10 cellular contexts compared by ENCODE assay signal in the genomic region with DNA sequence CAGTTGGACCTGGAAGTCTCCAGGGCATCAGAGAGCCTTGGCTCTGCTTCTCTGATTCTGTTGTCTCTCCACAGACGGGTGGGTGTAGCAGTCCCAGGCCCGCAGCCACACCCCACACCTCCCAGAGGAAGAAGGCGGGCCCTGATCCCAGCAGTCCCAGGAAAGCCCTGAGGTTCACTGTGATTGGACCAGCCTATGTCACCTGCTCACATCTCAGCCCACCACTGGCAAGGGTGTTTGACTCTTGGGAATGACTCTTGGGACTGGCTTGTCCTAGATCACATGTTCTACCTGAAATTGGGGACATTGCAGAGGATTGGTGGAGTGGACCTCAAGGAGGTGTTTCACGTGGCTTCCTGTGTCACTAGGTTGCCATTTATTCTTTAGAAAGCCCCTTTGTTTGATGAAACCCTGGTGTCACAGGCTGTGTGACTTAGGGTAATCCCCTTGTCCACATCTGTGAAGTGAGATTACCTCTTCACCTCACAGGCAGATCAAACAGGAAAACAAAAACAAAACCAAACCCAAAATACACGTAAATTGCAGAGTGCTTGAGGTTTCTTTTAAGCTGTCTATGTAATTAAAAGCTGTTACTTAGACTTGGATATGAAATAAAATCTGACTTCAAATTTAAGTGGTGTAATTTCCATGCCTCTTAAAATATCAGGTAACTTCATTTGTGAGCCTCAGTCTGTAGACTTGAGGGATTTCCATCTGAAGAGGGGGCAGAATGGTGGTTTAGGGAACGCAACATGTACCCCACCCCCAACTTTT. TPM values are rescaled to one million over a fixed set of nuclear protein-coding genes. Genes with fewer than 3 reads are reported as not detected.
DNase-seq lines count a peak whose midpoint lies in the region; ATAC-seq and TF ChIP-seq lines count a peak whose summit lies in the region.
"Had no signal": no experiment of that assay in that cellular context is flagged by ENCODE, and none has a peak within 500 bp of the region (broad histone marks: within the 10 kb centered on the region; RNA-seq: fewer than 3 reads in every experiment).

No MANE protein-coding gene starts in this region.

- no peak overlapping the region for H3K27ac ChIP-seq in OCI-LY3 (ENCODE audit: low read length)
- H3K27ac ChIP-seq in iPS-18a (ENCODE audit: low read length): peak overlapping the region; percentile 3
- H3K27ac ChIP-seq in aorta (ENCODE audit: low read depth in 1 of 2, low read length in 2 of 2): peak overlapping the region; percentile 56 to 62
- H3K27ac ChIP-seq: SK-N-MC had no signal

- no peaks in the 10 kb centered on the region for H3K9me3 ChIP-seq in OCI-LY3 (ENCODE audit: insufficient read depth, low read length)
- no peaks in the 10 kb centered on the region for H3K9me3 ChIP-seq in iPS-18a (ENCODE audit: control insufficient read depth, low read depth, low read length)
- no peaks in the 10 kb centered on the region for H3K9me3 ChIP-seq in aorta (ENCODE audit: control insufficient read depth, low read length)
- H3K9me3 ChIP-seq: heart right ventricle had no signal

- H3K27me3 ChIP-seq in OCI-LY3 (ENCODE audit: low read depth, low read length) (no peaks in the 10 kb centered on the region), iPS-18a (ENCODE audit: control insufficient read depth, insufficient read depth, low read length) (no peaks in the 10 kb centered on the region), aorta (ENCODE audit: control insufficient read depth in 1 of 2, insufficient read depth in 2 of 2, low read length in 1 of 2) (no peaks in the 10 kb centered on the region)
- H3K27me3 ChIP-seq: heart right ventricle had no signal

- no peak overlapping the region for H2AFZ ChIP-seq in OCI-LY3 (ENCODE audit: low read depth, low read length)

- peaks cover 19% of the 10 kb centered on the region for H3K36me3 Mint-ChIP-seq in HFFc6 (ENCODE audit: low read depth)

- no peaks in the 10 kb centered on the region for H3K9me3 Mint-ChIP-seq in HFFc6

- no peak for DNase-seq in HFFc6
- no peak for DNase-seq in aorta
- DNase-seq in GM03348 (ENCODE audit: low spot score): no peak
- no peak for DNase-seq in superior temporal gyrus (ENCODE audit: extremely low spot score)
- DNase-seq in G401 (ENCODE audit: low spot score): no peak
- DNase-seq: heart right ventricle had no signal

- H3K4me2 ChIP-seq in OCI-LY3 (ENCODE audit: low read length): peak overlapping the region; percentile 23; the same call in 1 of the 2 replicates

- peaks cover 53% of the 10 kb centered on the region for H3K4me1 Mint-ChIP-seq in HFFc6 (ENCODE audit: low read depth)

- intact Hi-C loops in aorta (cut with DNase I): no loop called here

- H3K27me3 Mint-ChIP-seq in HFFc6 (ENCODE audit: insufficient read depth): no peaks in the 10 kb centered on the region; the same call in 1 of the 2 replicates

- 75 to 84% methylated on average over 6 of the region's 6 CpGs for WGBS in aorta, 2 donors

- no peaks in the 10 kb centered on the region for H3K36me3 ChIP-seq in OCI-LY3 (replicated peaks; ENCODE audit: low read depth, low read length)
- no peaks in the 10 kb centered on the region for H3K36me3 ChIP-seq in iPS-18a (ENCODE audit: control insufficient read depth, low read depth, low read length)
- H3K36me3 ChIP-seq in aorta (ENCODE audit: control insufficient read depth in 1 of 2, insufficient read depth in 2 of 2, low read length in 1 of 2): no peaks in the 10 kb centered on the region
- H3K36me3 ChIP-seq: heart right ventricle had no signal

- H3K4me3 ChIP-seq in OCI-LY3 (ENCODE audit: low read length) (no peak overlapping the region), iPS-18a (ENCODE audit: low read length) (no peak overlapping the region), aorta (ENCODE audit: low read length in 2 of 2) (no peak overlapping the region)
- H3K4me3 ChIP-seq: heart right ventricle, SK-N-MC had no signal

- no peaks in the 10 kb centered on the region for H4K20me1 ChIP-seq in OCI-LY3 (ENCODE audit: insufficient read depth, low read length)

- ATAC-seq in GM19023 (IDR thresholded peaks at IDR 0.05; ENCODE audit: unreplicated experiment): peak; percentile 99
- no peak for ATAC-seq in aorta (ENCODE audit: low FRiP score)

- TF ChIP-seq CTCF in HFFc6 (IDR thresholded peaks at IDR 0.05): no peak
- no peak for TF ChIP-seq CTCF in OCI-LY3 (IDR thresholded peaks at IDR 0.05; ENCODE audit: low read depth, low read length)

- H3K79me2 ChIP-seq in OCI-LY3 (ENCODE audit: low read length): no peaks in the 10 kb centered on the region

- peak overlapping the region; percentile 61 for H3K27ac Mint-ChIP-seq in HFFc6

- H3K9ac ChIP-seq in OCI-LY3 (ENCODE audit: low read length) (no peak overlapping the region), iPS-18a (ENCODE audit: low read length) (no peak overlapping the region)

- in situ Hi-C loops in G401 (cut with HindIII; ENCODE audit: low sequenced_read_pairs): no loop called here

- H3K4me1 ChIP-seq in OCI-LY3 (ENCODE audit: low read length): peaks cover 9% of the 10 kb centered on the region
- H3K4me1 ChIP-seq in iPS-18a (ENCODE audit: control insufficient read depth, low read depth, low read length): peaks cover 44% of the 10 kb centered on the region
- peaks cover 0 to under 1% of the 10 kb centered on the region in 2 donors for H3K4me1 ChIP-seq in aorta (ENCODE audit: control insufficient read depth in 1 of 2, insufficient read depth in 2 of 2, low read length in 2 of 2)

- no peak overlapping the region; the same call in 1 of the 2 replicates for H3K4me3 Mint-ChIP-seq in HFFc6

RNA-seq across cellular contexts. Expression of a gene that starts 26.7 kb away (rescaled TPM):
- total RNA-seq in HFFc6 (2021; fragmentation: NEBNext Ultra II Directional; extraction: Animal tissue kit (Norgen Biotek cat#: 25700)): 100 to 1,000 TPM in 3 of 6 experiments, 10 to 100 TPM in 3; 93.8 to 117 (median 98.7) TPM
- total RNA-seq in aorta: 100 to 1,000 TPM; 157 to 254 TPM
- polyA plus RNA-seq in aorta: 10 to 100 TPM; 33.3 to 92.6 TPM
- total RNA-seq in G401 (2014; rRNA removed; shearing (Covaris generic)): 140 and 146 TPM in 2 replicates
